In the genomic region with DNA sequence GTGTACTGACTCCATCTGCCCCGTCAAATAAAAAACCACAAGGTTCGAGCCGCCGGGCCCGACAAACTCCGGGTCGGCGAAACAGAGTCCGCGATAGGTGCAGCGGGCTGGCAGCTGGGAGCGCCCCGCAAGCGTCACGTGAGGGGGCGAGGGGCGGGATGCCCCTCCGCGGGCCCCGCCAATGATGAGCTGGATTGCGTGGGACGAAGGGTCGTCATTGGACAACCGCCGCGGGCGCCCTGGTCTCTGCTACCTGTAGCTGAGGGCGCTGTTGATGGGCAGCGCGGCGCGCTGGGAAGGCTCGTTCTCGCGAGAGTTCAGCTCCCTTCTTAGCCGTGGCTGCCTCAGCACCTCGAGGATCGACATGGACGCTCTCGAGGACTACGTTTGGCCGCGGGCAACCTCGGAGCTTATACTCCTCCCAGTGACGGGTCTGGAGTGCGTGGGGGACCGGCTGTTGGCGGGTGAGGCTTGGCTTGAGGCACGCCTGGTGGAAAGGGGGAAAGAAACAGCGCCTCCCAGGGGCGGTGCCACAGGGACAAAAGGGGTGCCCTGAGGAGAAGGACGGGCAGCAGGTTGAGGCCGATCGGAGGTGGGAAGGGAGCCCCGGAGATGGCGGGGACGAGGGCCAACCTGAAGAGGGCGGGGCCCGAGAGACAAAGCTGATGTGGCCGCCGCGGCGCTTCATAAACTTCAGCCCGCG, we compare ENCODE assay signal across 8 cellular contexts. TPM values are rescaled to one million over a fixed set of nuclear protein-coding genes. Genes with fewer than 3 reads are reported as not detected.
DNase-seq lines count a peak whose midpoint lies in the region; ATAC-seq lines count a peak whose summit lies in the region.

TSS of gene WDR6 (plus strand) at position 324 of the 703 bp plus-strand sequence. CDS start at position 365, 41 bp downstream.

- in situ Hi-C loops in endometrial microvascular endothelial cells (cut with HindIII; ENCODE audit: inconsistent ontology term, low pct_unique_long_range_greater_than_20kb, low sequenced_read_pairs): no loop called here

- no peaks in the 10 kb centered on the region; the same call in 1 of the 2 replicates for H3K27me3 ChIP-seq in HUES48 (ENCODE audit: control insufficient read depth, insufficient read depth, low read length)
- H3K27me3 ChIP-seq in NT2/D1 (ENCODE audit: insufficient read depth, insufficient read length): no peaks in the 10 kb centered on the region

- peak within 1 kb of the TSS; percentile 98 for H3K4me3 ChIP-seq in HUES48 (ENCODE audit: low read depth, low read length)
- H3K4me3 ChIP-seq in NT2/D1 (ENCODE audit: insufficient read length, low read depth): peak within 1 kb of the TSS; percentile 99

- H3K9me3 ChIP-seq in HUES48 (ENCODE audit: control insufficient read depth, insufficient read depth, low read length): no peaks in the 10 kb centered on the region
- H3K9me3 ChIP-seq in NT2/D1 (ENCODE audit: insufficient read depth, low read length): no peaks in the 10 kb centered on the region

- peak; percentile 83 for ATAC-seq in GM21390 (IDR thresholded peaks at IDR 0.05; ENCODE audit: unreplicated experiment)

- DNase-seq in D341Med (ENCODE audit: low spot score) (peak; percentile 99), NT2/D1 (ENCODE audit: low read depth, low spot score) (peak; percentile 97), mesenteric fat pad (ENCODE audit: low spot score) (peak; percentile 99)
- peak; percentile 94 for DNase-seq in activated CD8-positive, alpha-beta memory T cell treated with anti-CD3 and anti-CD28 coated beads, Interleukin-2, amount 50 U/mL, for 1 hour (ENCODE audit: extremely low read depth)
- peak; percentile 89 for DNase-seq in stimulated activated CD8-positive, alpha-beta memory T cell treated with anti-CD3 and anti-CD28 coated beads, Interleukin-15, amount 100 ng/mL, for 24 hours (ENCODE audit: low read depth)

- H3K27ac ChIP-seq in HUES48 (ENCODE audit: low read depth, low read length): peak within 1 kb of the TSS; percentile 99

- peak within 1 kb of the TSS; percentile 99 for H3K9ac ChIP-seq in HUES48 (ENCODE audit: low read depth, low read length)
- peak within 1 kb of the TSS; percentile 100 for H3K9ac ChIP-seq in NT2/D1 (ENCODE audit: insufficient read length, low read depth)

- peaks cover 12% of the 10 kb centered on the region for H3K4me1 ChIP-seq in HUES48 (ENCODE audit: control insufficient read depth, insufficient read depth, low read length)
- H3K4me1 ChIP-seq in NT2/D1 (ENCODE audit: insufficient read depth, insufficient read length): peaks cover 4% of the 10 kb centered on the region

- H3K36me3 ChIP-seq in HUES48 (ENCODE audit: control insufficient read depth, insufficient read depth, low read length): peaks cover 17% of the 10 kb centered on the region
- H3K36me3 ChIP-seq in NT2/D1 (ENCODE audit: insufficient read depth, insufficient read length, low read length): peaks cover 32% of the 10 kb centered on the region

RNA-seq across cellular contexts. Expression of gene WDR6, which starts in this region (rescaled TPM):
- 103 TPM for total RNA-seq in endometrial microvascular endothelial cells (ENCODE audit: inconsistent ontology term)
- 104 TPM for total RNA-seq in mesenteric fat pad

Comparison
In these comparisons a context has a peak if more than half of its experiments do, and no peak if none do; other contexts are left out.
1. Peak in every context shown above with its lines: DNase-seq, ATAC-seq, H3K4me3 ChIP-seq and H3K27ac ChIP-seq.